ENCODE assay signal across 14 cellular contexts in the genomic region with DNA sequence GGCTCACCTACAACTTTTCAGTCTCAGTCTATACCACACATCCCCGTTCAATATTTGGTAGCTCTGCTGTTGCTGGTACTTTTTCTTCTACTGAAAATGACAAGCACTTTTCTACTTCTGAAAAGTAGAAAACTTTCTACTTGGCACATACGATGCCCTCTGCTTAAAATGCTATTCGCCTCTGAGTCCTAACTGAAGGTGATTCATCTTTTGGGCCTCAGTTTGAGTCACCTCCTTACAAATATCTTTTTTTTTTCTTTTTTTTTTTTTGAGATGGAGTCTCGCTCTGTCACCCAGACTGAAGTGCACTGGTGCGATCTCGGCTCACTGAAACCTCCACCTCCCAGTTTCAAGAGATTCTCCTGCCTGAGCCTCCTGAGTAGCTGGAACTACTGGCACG.
DNase-seq lines count a peak whose midpoint lies in the region; ATAC-seq and TF ChIP-seq lines count a peak whose summit lies in the region.
"Had no signal": no experiment of that assay in that cellular context is flagged by ENCODE, and none has a peak within 500 bp of the region (broad histone marks: within the 10 kb centered on the region; RNA-seq: fewer than 3 reads in every experiment).

No MANE protein-coding gene starts in this region.

- dilution Hi-C loops in IMR-90 (cut with HindIII; ENCODE audit: low sequenced_read_pairs, unreplicated experiment) = no loop called here

- no peak overlapping the region for H3K9ac ChIP-seq in IMR-90 (ENCODE audit: low read depth, low read length)

- H3K4ac ChIP-seq in IMR-90 (ENCODE audit: low read depth, low read length) = no peak overlapping the region

- in situ Hi-C loops in IMR-90 (cut with MboI; ENCODE audit: low sequenced_read_pairs) = loop anchor here (25.0 kb wide), 2 partner anchors 822 to 1097 kb away; partner anchors contain the start of gene MRPL39

- H3K56ac ChIP-seq in IMR-90 (ENCODE audit: extremely low read depth, insufficient read depth, low read length) = no peak overlapping the region

- TF ChIP-seq POLR2A in IMR-90 (IDR thresholded peaks at IDR 0.05; ENCODE audit: low read depth, low read length) = no peak
- TF ChIP-seq POLR2A in esophagus muscularis mucosa (IDR thresholded peaks at IDR 0.05; ENCODE audit: low read depth) = no peak

- POLR2A ChIA-PET in IMR-90 (lab: Charles Lee; ENCODE audit: unreplicated experiment) = interaction anchor here (0.6 kb wide), 1 partner anchor 1280 kb away, joined by 3 read pairs; no protein-coding TSS in a partner anchor

- H3K4me1 ChIP-seq in IMR-90 (ENCODE audit: control insufficient read depth, insufficient read depth, low read length) (no peaks in the 10 kb centered on the region), foreskin keratinocyte (no peaks in the 10 kb centered on the region), esophagus muscularis mucosa (no peaks in the 10 kb centered on the region)

- TF ChIP-seq CTCF in IMR-90 (conservative IDR thresholded peaks at IDR 0.05; ENCODE audit: low read depth, low read length) = no peak
- TF ChIP-seq CTCF in foreskin keratinocyte (conservative IDR thresholded peaks at IDR 0.05) = no peak
- TF ChIP-seq CTCF in esophagus muscularis mucosa (IDR thresholded peaks at IDR 0.05) = no peak

- H3K9me1 ChIP-seq in IMR-90 (ENCODE audit: insufficient read depth, low read length) = no peaks in the 10 kb centered on the region

- H4K91ac ChIP-seq in IMR-90 (ENCODE audit: insufficient read depth, low read depth, low read length) = no peak overlapping the region

- TF ChIP-seq EP300 in esophagus muscularis mucosa (IDR thresholded peaks at IDR 0.05) = no peak

- H4K8ac ChIP-seq in IMR-90 (ENCODE audit: low read depth in 2 of 2, low read length in 2 of 2) = no peak overlapping the region

- no peak overlapping the region for H2BK15ac ChIP-seq in IMR-90 (ENCODE audit: low read depth, low read length)

- WGBS in IMR-90 (ENCODE audit: extremely low coverage in 2 of 2, insufficient read length in 1 of 2), 2 experiments = no CpG with 5 or more reads among the region's 7 CpGs
- 91% methylated on average over 7 of the region's 7 CpGs for WGBS in esophagus muscularis mucosa

- H3K27me3 ChIP-seq in IMR-90 (ENCODE audit: control insufficient read depth, insufficient read depth, low read length) (no peaks in the 10 kb centered on the region), foreskin keratinocyte (no peaks in the 10 kb centered on the region), esophagus muscularis mucosa (no peaks in the 10 kb centered on the region)

- H3K4me2 ChIP-seq in IMR-90 (ENCODE audit: low read depth, low read length) = no peak overlapping the region

- no peak overlapping the region for H4K5ac ChIP-seq in IMR-90 (ENCODE audit: low read depth, low read length)

- H3K18ac ChIP-seq in IMR-90 (ENCODE audit: low read depth, low read length) = no peak overlapping the region

- no peak overlapping the region for H3K23ac ChIP-seq in IMR-90 (ENCODE audit: low read depth, low read length)

- H2AFZ ChIP-seq in IMR-90 (replicated peaks; ENCODE audit: low read length, poor library complexity) = no peak overlapping the region

- H3K4me3 ChIP-seq in IMR-90 (ENCODE audit: insufficient read depth, low read depth, low read length) (no peak overlapping the region), esophagus muscularis mucosa (no peak overlapping the region)

- H2AK9ac ChIP-seq in IMR-90 (replicated peaks; ENCODE audit: low read depth, low read length, poor library complexity) = no peak overlapping the region

- DNase-seq in EH (ENCODE audit: low read depth) = peak; percentile 16
- DNase-seq in IMR-90 = peak; percentile 6
- DNase-seq in amniotic epithelial cell (ENCODE audit: low read depth) = peak; percentile 16
- peak; percentile 18 to 60 for DNase-seq in foreskin keratinocyte
- no peak for DNase-seq in esophagus muscularis mucosa (ENCODE audit: extremely low spot score)
- DNase-seq in NCI-H2196 (lab: John Stamatoyannopoulos, UW; ENCODE audit: unreplicated experiment) = no peak
- no peak for DNase-seq in NCI-H1105 (lab: John Stamatoyannopoulos, UW)
- DNase-seq: AML-193; Calu3; CD4-positive, CD25-positive, alpha-beta regulatory T cell; GF-D8; NCI-H1048; NCI-H69 had no signal

- no TSS peak for BruUV-seq in IMR-90 (replicated peaks; lab: Mats Ljungman, UMichigan)

- intact Hi-C loops in IMR-90 (cut with micrococcal nuclease) = no loop called here
- intact Hi-C loops in esophagus muscularis mucosa (cut with DNase I) = no loop called here

- CTCF ChIA-PET in IMR-90 (lab: Yijun Ruan, JAX) = no interaction called here

- no peak overlapping the region for H3K14ac ChIP-seq in IMR-90 (replicated peaks; ENCODE audit: low read depth, low read length)

- H3K27ac ChIP-seq in IMR-90 (ENCODE audit: insufficient read depth, low read length) (no peak overlapping the region), foreskin keratinocyte (no peak overlapping the region), esophagus muscularis mucosa (replicated peaks in 1 of 4) (no peak overlapping the region)

- no peaks in the 10 kb centered on the region for H3K79me1 ChIP-seq in IMR-90 (ENCODE audit: low read depth in 1 of 2, low read length in 2 of 2)

- no peak overlapping the region for H2BK20ac ChIP-seq in IMR-90 (ENCODE audit: low read depth, low read length)

- H2AK5ac ChIP-seq in IMR-90 (ENCODE audit: low read depth, low read length) = no peak overlapping the region

- no peaks in the 10 kb centered on the region for H4K20me1 ChIP-seq in IMR-90 (ENCODE audit: insufficient read depth, low read length)

- H2BK5ac ChIP-seq in IMR-90 (ENCODE audit: low read depth, low read length, poor library complexity, severe bottlenecking) = no peak overlapping the region

- H2BK120ac ChIP-seq in IMR-90 (ENCODE audit: low read depth, low read length) = no peak overlapping the region

- no peak for TF ChIP-seq RAD21 in IMR-90 (IDR thresholded peaks at IDR 0.05; ENCODE audit: low read length)

- no peaks in the 10 kb centered on the region for H3K36me3 ChIP-seq in IMR-90 (ENCODE audit: control insufficient read depth, insufficient read depth, low read length)
- no peaks in the 10 kb centered on the region for H3K36me3 ChIP-seq in esophagus muscularis mucosa

- ATAC-seq in IMR-90 (ENCODE audit: low read depth) (no peak), foreskin keratinocyte (peak; percentile 71), HG03108 (IDR thresholded peaks at IDR 0.05; ENCODE audit: unreplicated experiment) (no peak)

- H3K9me3 ChIP-seq in IMR-90 (ENCODE audit: control insufficient read depth, insufficient read depth, low read length) (no peaks in the 10 kb centered on the region), esophagus muscularis mucosa (no peaks in the 10 kb centered on the region)

TF ChIP-seq in IMR-90, 13 proteins besides CTCF, POLR2A, EP300 and RAD21:
- TF ChIP-seq USF2 (IDR thresholded peaks at IDR 0.05; ENCODE audit: low read depth, low read length) = no peak
- TF ChIP-seq MAZ (IDR thresholded peaks at IDR 0.05; ENCODE audit: borderline replicate concordance, low read depth, low read length) = no peak
- no peak for TF ChIP-seq CEBPB (IDR thresholded peaks at IDR 0.05; ENCODE audit: low read depth, low read length)
- no peak for TF ChIP-seq RFX5 (IDR thresholded peaks at IDR 0.05; ENCODE audit: low read depth, low read length)
- no peak for TF ChIP-seq FOS (IDR thresholded peaks at IDR 0.05; ENCODE audit: low read depth, low read length)
- TF ChIP-seq, protein P1, sequence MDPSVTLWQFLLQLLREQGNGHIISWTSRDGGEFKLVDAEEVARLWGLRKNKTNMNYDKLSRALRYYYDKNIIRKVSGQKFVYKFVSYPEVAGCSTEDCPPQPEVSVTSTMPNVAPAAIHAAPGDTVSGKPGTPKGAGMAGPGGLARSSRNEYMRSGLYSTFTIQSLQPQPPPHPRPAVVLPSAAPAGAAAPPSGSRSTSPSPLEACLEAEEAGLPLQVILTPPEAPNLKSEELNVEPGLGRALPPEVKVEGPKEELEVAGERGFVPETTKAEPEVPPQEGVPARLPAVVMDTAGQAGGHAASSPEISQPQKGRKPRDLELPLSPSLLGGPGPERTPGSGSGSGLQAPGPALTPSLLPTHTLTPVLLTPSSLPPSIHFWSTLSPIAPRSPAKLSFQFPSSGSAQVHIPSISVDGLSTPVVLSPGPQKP (IDR thresholded peaks at IDR 0.05; ENCODE audit: borderline replicate concordance, low read depth, low read length) = no peak
- TF ChIP-seq CHD1 (IDR thresholded peaks at IDR 0.05; ENCODE audit: low read depth, low read length) = no peak
TF ChIP-seq in IMR-90: peak in this region for 0.

Comparison
In these comparisons a context has a peak if more than half of its experiments do, and no peak if none do; other contexts are left out.
1. DNase-seq: peak in EH (single experiment), IMR-90 (single experiment), amniotic epithelial cell (single experiment) and foreskin keratinocyte (2 of 2); none in esophagus muscularis mucosa (single experiment), NCI-H2196 (single experiment) and NCI-H1105 (single experiment).